1 cellular context compared by ENCODE assay signal in the genomic region with DNA sequence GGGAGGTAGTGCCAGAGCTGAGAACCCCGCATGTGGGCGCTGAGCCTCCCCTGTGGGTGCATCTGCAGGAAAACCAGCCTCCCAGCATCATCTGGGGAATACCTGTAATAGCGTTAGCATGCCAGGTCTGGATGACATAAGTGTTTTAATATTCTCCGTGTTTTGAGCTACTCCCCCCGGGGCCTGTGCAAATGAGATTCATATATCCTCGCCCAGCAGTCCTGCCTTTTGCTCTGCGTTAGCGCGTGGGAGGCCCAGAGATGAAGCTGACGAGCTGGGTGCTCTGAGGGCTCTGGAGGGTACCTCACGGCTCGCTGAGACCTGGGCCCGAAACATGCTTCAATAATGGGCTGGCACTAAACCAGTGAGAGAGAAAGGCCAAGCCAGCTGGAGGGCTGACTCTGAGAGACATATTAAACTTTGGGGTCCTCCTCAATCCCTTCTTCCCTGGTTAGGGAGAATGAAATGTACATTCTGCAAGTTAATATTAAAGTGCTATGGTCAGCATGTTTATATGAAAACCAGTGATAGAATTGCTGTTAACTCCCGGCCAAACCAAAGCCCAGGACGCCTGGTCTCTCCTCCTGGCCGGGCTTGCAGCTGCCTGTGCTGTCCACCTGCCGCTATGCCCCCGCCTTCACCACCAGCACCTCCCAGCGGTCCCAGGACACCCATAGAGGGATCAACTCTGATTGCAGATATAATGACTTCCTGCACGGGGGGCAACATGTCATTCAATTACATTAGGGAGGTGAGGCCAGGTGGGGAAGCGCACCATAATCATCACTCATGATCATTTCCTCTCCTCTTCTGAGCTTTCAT.
TF ChIP-seq lines count a peak whose summit lies in the region.

No MANE protein-coding gene starts in this region.

TF ChIP-seq in HepG2, 621 proteins besides CTCF, POLR2A, EP300 and RAD21:
- TF ChIP-seq MYC (CRISPR knock-in tag; IDR thresholded peaks at IDR 0.05; ENCODE audit: borderline replicate concordance) (no peak), ZNF567 (CRISPR knock-in tag; IDR thresholded peaks at IDR 0.05; ENCODE audit: borderline replicate concordance) (no peak), ERF (CRISPR knock-in tag; IDR thresholded peaks at IDR 0.05) (no peak), ZNF616 (CRISPR knock-in tag; IDR thresholded peaks at IDR 0.05; ENCODE audit: low read depth) (no peak), ATF7 (IDR thresholded peaks at IDR 0.05) (no peak), ATF7 (CRISPR knock-in tag; IDR thresholded peaks at IDR 0.05) (no peak), PHF21A (CRISPR knock-in tag; IDR thresholded peaks at IDR 0.05) (no peak), MAFF (IDR thresholded peaks at IDR 0.05; ENCODE audit: low read depth, low read length) (peak; percentile 81), ATRX (CRISPR knock-in tag; IDR thresholded peaks at IDR 0.05; ENCODE audit: borderline replicate concordance) (no peak), MAFK (conservative IDR thresholded peaks at IDR 0.05 in 1 of 2, IDR thresholded peaks at IDR 0.05 in 1 of 2; ENCODE audit: low read length in 2 of 2) (peak; percentile 84 to 93), ZNF709 (CRISPR knock-in tag; IDR thresholded peaks at IDR 0.05) (no peak), MBD4 (IDR thresholded peaks at IDR 0.05; ENCODE audit: borderline replicate concordance, low read length) (no peak), ZNF468 (CRISPR knock-in tag; IDR thresholded peaks at IDR 0.05) (no peak), ZNF274 (CRISPR knock-in tag; IDR thresholded peaks at IDR 0.05) (no peak), SRSF4 (IDR thresholded peaks at IDR 0.05; ENCODE audit: low read depth, low read length, poor library complexity, severe bottlenecking) (no peak)
- TF ChIP-seq, protein P1, sequence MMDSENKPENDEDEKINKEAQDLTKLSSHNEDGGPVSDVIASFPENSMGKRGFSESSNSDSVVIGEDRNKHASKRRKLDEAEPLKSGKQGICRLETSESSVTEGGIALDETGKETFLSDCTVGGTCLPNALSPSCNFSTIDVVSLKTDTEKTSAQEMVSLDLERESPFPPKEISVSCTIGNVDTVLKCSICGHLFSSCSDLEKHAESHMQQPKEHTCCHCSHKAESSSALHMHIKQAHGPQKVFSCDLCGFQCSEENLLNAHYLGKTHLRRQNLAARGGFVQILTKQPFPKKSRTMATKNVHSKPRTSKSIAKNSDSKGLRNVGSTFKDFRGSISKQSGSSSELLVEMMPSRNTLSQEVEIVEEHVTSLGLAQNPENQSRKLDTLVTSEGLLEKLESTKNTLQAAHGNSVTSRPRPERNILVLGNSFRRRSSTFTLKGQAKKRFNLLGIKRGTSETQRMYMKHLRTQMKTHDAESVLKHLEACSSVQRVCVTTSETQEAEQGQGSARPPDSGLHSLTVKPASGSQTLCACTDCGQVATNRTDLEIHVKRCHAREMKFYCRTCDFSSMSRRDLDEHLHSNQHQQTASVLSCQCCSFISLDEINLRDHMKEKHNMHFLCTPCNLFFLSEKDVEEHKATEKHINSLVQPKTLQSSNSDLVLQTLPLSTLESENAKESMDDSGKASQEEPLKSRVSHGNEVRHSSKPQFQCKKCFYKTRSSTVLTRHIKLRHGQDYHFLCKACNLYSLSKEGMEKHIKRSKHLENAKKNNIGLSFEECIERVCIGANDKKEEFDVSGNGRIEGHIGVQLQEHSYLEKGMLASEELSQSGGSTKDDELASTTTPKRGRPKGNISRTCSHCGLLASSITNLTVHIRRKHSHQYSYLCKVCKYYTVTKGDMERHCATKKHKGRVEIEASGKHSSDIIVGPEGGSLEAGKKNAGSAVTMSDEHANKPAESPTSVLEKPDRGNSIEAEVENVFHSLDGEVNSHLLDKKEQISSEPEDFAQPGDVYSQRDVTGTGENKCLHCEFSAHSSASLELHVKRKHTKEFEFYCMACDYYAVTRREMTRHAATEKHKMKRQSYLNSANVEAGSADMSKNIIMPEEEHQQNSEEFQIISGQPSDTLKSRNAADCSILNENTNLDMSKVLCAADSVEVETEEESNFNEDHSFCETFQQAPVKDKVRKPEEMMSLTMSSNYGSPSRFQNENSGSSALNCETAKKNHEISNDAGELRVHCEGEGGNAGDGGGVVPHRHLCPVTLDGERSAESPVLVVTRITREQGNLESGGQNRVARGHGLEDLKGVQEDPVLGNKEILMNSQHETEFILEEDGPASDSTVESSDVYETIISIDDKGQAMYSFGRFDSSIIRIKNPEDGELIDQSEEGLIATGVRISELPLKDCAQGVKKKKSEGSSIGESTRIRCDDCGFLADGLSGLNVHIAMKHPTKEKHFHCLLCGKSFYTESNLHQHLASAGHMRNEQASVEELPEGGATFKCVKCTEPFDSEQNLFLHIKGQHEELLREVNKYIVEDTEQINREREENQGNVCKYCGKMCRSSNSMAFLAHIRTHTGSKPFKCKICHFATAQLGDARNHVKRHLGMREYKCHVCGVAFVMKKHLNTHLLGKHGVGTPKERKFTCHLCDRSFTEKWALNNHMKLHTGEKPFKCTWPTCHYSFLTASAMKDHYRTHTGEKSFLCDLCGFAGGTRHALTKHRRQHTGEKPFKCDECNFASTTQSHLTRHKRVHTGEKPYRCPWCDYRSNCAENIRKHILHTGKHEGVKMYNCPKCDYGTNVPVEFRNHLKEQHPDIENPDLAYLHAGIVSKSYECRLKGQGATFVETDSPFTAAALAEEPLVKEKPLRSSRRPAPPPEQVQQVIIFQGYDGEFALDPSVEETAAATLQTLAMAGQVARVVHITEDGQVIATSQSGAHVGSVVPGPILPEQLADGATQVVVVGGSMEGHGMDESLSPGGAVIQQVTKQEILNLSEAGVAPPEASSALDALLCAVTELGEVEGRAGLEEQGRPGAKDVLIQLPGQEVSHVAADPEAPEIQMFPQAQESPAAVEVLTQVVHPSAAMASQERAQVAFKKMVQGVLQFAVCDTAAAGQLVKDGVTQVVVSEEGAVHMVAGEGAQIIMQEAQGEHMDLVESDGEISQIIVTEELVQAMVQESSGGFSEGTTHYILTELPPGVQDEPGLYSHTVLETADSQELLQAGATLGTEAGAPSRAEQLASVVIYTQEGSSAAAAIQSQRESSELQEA (CRISPR knock-in tag; IDR thresholded peaks at IDR 0.05; ENCODE audit: not compliant biosample characterization), result no peak
- TF ChIP-seq, protein P2, sequence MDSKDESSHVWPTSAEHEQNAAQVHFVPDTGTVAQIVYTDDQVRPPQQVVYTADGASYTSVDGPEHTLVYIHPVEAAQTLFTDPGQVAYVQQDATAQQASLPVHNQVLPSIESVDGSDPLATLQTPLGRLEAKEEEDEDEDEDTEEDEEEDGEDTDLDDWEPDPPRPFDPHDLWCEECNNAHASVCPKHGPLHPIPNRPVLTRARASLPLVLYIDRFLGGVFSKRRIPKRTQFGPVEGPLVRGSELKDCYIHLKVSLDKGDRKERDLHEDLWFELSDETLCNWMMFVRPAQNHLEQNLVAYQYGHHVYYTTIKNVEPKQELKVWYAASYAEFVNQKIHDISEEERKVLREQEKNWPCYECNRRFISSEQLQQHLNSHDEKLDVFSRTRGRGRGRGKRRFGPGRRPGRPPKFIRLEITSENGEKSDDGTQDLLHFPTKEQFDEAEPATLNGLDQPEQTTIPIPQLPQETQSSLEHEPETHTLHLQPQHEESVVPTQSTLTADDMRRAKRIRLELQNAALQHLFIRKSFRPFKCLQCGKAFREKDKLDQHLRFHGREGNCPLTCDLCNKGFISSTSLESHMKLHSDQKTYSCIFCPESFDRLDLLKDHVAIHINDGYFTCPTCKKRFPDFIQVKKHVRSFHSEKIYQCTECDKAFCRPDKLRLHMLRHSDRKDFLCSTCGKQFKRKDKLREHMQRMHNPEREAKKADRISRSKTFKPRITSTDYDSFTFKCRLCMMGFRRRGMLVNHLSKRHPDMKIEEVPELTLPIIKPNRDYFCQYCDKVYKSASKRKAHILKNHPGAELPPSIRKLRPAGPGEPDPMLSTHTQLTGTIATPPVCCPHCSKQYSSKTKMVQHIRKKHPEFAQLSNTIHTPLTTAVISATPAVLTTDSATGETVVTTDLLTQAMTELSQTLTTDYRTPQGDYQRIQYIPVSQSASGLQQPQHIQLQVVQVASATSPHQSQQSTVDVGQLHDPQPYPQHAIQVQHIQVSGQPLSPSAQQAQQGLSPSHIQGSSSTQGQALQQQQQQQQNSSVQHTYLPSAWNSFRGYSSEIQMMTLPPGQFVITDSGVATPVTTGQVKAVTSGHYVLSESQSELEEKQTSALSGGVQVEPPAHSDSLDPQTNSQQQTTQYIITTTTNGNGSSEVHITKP (CRISPR knock-in tag; IDR thresholded peaks at IDR 0.05; ENCODE audit: low read depth), result no peak
- TF ChIP-seq, protein P3, sequence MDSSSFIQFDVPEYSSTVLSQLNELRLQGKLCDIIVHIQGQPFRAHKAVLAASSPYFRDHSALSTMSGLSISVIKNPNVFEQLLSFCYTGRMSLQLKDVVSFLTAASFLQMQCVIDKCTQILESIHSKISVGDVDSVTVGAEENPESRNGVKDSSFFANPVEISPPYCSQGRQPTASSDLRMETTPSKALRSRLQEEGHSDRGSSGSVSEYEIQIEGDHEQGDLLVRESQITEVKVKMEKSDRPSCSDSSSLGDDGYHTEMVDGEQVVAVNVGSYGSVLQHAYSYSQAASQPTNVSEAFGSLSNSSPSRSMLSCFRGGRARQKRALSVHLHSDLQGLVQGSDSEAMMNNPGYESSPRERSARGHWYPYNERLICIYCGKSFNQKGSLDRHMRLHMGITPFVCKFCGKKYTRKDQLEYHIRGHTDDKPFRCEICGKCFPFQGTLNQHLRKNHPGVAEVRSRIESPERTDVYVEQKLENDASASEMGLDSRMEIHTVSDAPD (CRISPR knock-in tag; IDR thresholded peaks at IDR 0.05), result no peak
